ENCODE assay signal across 24 cellular contexts in the genomic region with DNA sequence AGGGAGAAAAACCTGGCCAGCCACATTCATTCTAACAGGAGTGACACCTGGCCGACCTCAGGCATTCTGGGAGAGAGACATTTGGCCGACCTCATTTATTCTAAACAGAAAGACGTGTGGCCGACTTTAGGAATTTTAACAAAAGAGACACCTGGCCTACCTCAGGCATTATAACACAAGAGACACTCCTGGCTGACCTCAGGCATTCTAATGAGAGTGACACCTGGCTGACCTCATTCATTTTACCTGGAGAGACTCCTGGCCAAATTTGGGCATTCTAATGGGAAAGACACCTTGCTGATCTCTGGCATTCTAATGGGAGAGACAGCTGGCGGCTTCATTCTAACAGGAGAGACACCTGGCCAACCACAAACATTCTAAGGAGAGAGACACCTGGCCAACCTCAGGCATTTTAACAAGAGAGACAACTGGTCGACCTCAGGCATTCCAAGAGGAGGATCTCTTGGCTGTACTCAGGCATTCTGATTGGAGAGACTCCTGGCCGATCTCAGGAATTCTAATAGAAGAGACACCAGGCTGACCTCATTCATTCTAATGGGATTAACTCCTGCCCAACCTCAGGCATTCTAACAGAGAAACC.
"Had no signal": no experiment of that assay in that cellular context is flagged by ENCODE, and none has a peak within 500 bp of the region (broad histone marks: within the 10 kb centered on the region; RNA-seq: fewer than 3 reads in every experiment).

No MANE protein-coding gene starts in this region.

- H3K4me1 ChIP-seq: foreskin keratinocyte, lower lobe of right lung, right lobe of liver, suprapubic skin, tibial nerve had no signal

- H3K27ac Mint-ChIP-seq: activated CD4-positive, alpha-beta memory T cell treated with anti-CD3 and anti-CD28 coated beads for 36 hours; activated naive CD4-positive, alpha-beta T cell treated with anti-CD3 and anti-CD28 coated beads, Interleukin-2, amount 10 ng/mL, durations not matched to agents 7 days and 5 days; activated T-cell treated with anti-CD3 and anti-CD28 coated beads, Interleukin-2, amount 50 U/mL, for 72 hours; naive B cell; stimulated activated effector memory CD8-positive, alpha-beta T cell treated with anti-CD3 and anti-CD28 coated beads, Interleukin-12 subunit alpha, Interleukin-12 subunit beta, amount 100 ng/mL, for 72 hours; stimulated activated naive CD8-positive, alpha-beta T cell treated with anti-CD3 and anti-CD28 coated beads, Interleukin-15, amount 100 ng/mL, for 72 hours had no signal

- H3K27me3 Mint-ChIP-seq: activated CD4-positive, alpha-beta memory T cell treated with anti-CD3 and anti-CD28 coated beads for 36 hours; activated naive CD4-positive, alpha-beta T cell treated with anti-CD3 and anti-CD28 coated beads, Interleukin-2, amount 10 ng/mL, durations not matched to agents 7 days and 5 days; naive B cell; stimulated activated naive CD8-positive, alpha-beta T cell treated with anti-CD3 and anti-CD28 coated beads, Interleukin-15, amount 100 ng/mL, for 72 hours had no signal

- H3K4me3 Mint-ChIP-seq: activated CD4-positive, alpha-beta memory T cell treated with anti-CD3 and anti-CD28 coated beads for 36 hours; activated naive CD4-positive, alpha-beta T cell treated with anti-CD3 and anti-CD28 coated beads, Interleukin-2, amount 10 ng/mL, durations not matched to agents 7 days and 5 days; activated T-cell treated with anti-CD3 and anti-CD28 coated beads, Interleukin-2, amount 50 U/mL, for 72 hours; neural crest cell; stimulated activated effector memory CD8-positive, alpha-beta T cell treated with anti-CD3 and anti-CD28 coated beads, Interleukin-12 subunit alpha, Interleukin-12 subunit beta, amount 100 ng/mL, for 72 hours; stimulated activated naive CD8-positive, alpha-beta T cell treated with anti-CD3 and anti-CD28 coated beads, Interleukin-15, amount 100 ng/mL, for 72 hours had no signal

- H3K4me3 ChIP-seq: cardiac muscle cell, lower lobe of right lung, right lobe of liver, suprapubic skin, tibial nerve had no signal

- H3K4me1 Mint-ChIP-seq: activated naive CD4-positive, alpha-beta T cell treated with anti-CD3 and anti-CD28 coated beads, Interleukin-2, amount 10 ng/mL, durations not matched to agents 7 days and 5 days; naive B cell; neural crest cell; stimulated activated effector memory CD8-positive, alpha-beta T cell treated with anti-CD3 and anti-CD28 coated beads, Interleukin-12 subunit alpha, Interleukin-12 subunit beta, amount 100 ng/mL, for 72 hours; stimulated activated naive CD8-positive, alpha-beta T cell treated with anti-CD3 and anti-CD28 coated beads, Interleukin-15, amount 100 ng/mL, for 72 hours had no signal

- H3K27me3 ChIP-seq: cardiac muscle cell, foreskin keratinocyte, right lobe of liver, suprapubic skin, tibial nerve had no signal

- H3K36me3 Mint-ChIP-seq: activated naive CD4-positive, alpha-beta T cell treated with anti-CD3 and anti-CD28 coated beads, Interleukin-2, amount 10 ng/mL, durations not matched to agents 7 days and 5 days; stimulated activated effector memory CD8-positive, alpha-beta T cell treated with anti-CD3 and anti-CD28 coated beads, Interleukin-12 subunit alpha, Interleukin-12 subunit beta, amount 100 ng/mL, for 72 hours had no signal

- H3K36me3 ChIP-seq: cardiac muscle cell, lower lobe of right lung, right lobe of liver, suprapubic skin, tibial nerve had no signal

- H3K9me3 ChIP-seq: right lobe of liver had no signal

- DNase-seq: activated CD4-positive, alpha-beta memory T cell treated with anti-CD3 and anti-CD28 coated beads for 36 hours; activated CD4-positive, alpha-beta T cell treated with anti-CD3 and anti-CD28 coated beads for 4 hours; activated CD4-positive, CD25-positive, alpha-beta regulatory T cell; activated effector memory CD4-positive, alpha-beta T cell treated with Interleukin-2 at 50 U/mL for 16 hours; activated naive CD4-positive, alpha-beta T cell treated with anti-CD3 and anti-CD28 coated beads, Interleukin-2, amount 10 ng/mL, durations not matched to agents 7 days and 5 days; activated T-cell treated with anti-CD3 and anti-CD28 coated beads, Interleukin-2, amount 50 U/mL, for 72 hours; amygdala; erythroblast; foreskin keratinocyte; kidney; lower lobe of right lung; naive B cell; occipital lobe; posterior cingulate gyrus; right lobe of liver; small intestine; stimulated activated CD4-positive, alpha-beta T cell treated with anti-CD3 and anti-CD28 coated beads, Interleukin-2, amount 100 ng/mL, for 24 hours; stimulated activated naive CD8-positive, alpha-beta T cell treated with anti-CD3 and anti-CD28 coated beads, Interleukin-15, amount 100 ng/mL, for 72 hours; T-helper 9 cell had no signal
